In genomic region chrX:142972147-142972809, GRCh38 we compare ENCODE assay signal across 20 cellular contexts. TPM values are rescaled to one million over a fixed set of nuclear protein-coding genes. Genes with fewer than 3 reads are reported as not detected.
"Had no signal": no experiment of that assay in that cellular context is flagged by ENCODE, and none has a peak within 500 bp of the region (broad histone marks: within the 10 kb centered on the region; RNA-seq: fewer than 3 reads in every experiment).

No MANE protein-coding gene starts in this region.

RNA-seq across cellular contexts. Expression of gene SPANXN4, which starts 53.5 kb away (rescaled TPM):
- total RNA-seq: activated naive CD4-positive, alpha-beta T cell treated with anti-CD3 and anti-CD28 coated beads for 36 hours; activated naive CD4-positive, alpha-beta T cell treated with anti-CD3 and anti-CD28 coated beads, Interleukin-2, amount 50 U/mL, for 72 hours; activated naive CD8-positive, alpha-beta T cell treated with anti-CD3 and anti-CD28 coated beads for 36 hours; activated naive CD8-positive, alpha-beta T cell treated with anti-CD3 and anti-CD28 coated beads, Interleukin-2, amount 10 ng/mL, durations not matched to agents 7 days and 5 days; activated T-cell treated with anti-CD3 and anti-CD28 coated beads, Interleukin-2, amount 50 U/mL, for 4 hours; activated T-cell treated with anti-CD3 and anti-CD28 coated beads, Interleukin-2, amount 50 U/mL, for 72 hours; activated T-helper 1 cell treated with anti-CD3 and anti-CD28 coated beads, Interleukin-12 subunit alpha, Interleukin-12 subunit beta, Interleukin-2, Interleukin-4 antibody, amounts not matched to agents 30 ng/mL and 10 ng/mL and 1 ng/mL, durations not matched to agents 14 hours and 24 hours and 36 hours; activated T-helper 17 cell treated with anti-CD3 and anti-CD28 coated beads, Interleukin-2, amount 50 U/mL, for 72 hours; activated T-helper 2 cell treated with anti-CD3 and anti-CD28 coated beads, Interferon-gamma antibody, Interleukin-2, Interleukin-4, amounts not matched to agents 10 μg/mL and 5 μg/mL and 100 μg/mL, durations not matched to agents 14 hours and 24 hours and 36 hours; adrenal gland; aorta; ascending aorta; astrocyte; body of pancreas; breast epithelium; bronchial epithelial cell; cardiac muscle cell; cardiac septum; cerebellum had no signal
- polyA plus RNA-seq: adipose tissue, adrenal gland, aorta, cardiac muscle cell had no signal
